In the genomic region with DNA sequence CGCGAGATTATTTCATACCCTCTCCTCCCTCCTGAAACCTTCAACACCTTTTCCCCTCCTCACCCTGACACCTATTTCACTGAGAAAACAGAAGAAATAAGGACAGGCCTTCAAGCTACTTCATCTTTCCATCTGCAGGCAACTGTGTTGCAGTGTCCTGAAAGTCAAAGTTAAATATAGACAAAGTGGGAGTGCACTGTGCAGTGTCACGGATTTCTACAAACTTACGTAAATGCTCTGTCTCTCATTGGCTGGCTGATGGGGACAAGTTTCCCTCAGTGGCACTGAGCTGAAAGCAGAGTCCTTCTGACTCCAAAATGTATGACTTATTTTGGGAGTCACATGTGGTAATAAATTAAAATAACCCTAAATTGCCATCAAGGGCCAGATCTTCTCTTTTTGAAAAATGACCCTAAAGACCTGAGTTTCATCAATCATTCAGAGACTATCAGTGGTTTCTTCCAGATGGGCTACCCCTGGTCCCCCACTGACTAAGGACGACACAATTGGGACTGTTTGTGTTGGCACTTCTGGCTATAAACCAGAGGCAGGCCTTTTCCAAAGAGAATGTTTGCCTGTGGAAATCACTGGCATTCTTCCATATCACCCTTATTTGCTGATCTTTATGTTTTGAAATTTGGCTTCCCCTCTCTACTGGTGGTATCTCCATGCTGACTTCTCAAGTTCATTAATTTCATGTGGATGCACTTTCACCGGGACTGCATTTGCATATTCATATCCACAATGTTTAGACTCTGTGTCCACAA, we compare ENCODE assay signal across 22 cellular contexts. TPM values are rescaled to one million over a fixed set of nuclear protein-coding genes. Genes with fewer than 3 reads are reported as not detected.
DNase-seq lines count a peak whose midpoint lies in the region; ATAC-seq, FAIRE-seq and TF ChIP-seq lines count a peak whose summit lies in the region.
"Had no signal": no experiment of that assay in that cellular context is flagged by ENCODE, and none has a peak within 500 bp of the region (broad histone marks: within the 10 kb centered on the region; RNA-seq: fewer than 3 reads in every experiment).

No MANE protein-coding gene starts in this region.

- ATAC-seq in Right ventricle myocardium inferior (peak; percentile 63), heart right ventricle (peak in 7 of 8 donors; percentile 56 to 90 (median 78))
- ATAC-seq in activated T-helper 17 cell treated with anti-CD3 and anti-CD28 coated beads, Interleukin-2, amount 50 U/mL, for 72 hours (replicated peaks): no peak
- no peak for ATAC-seq in activated T-cell treated with anti-CD3 and anti-CD28 coated beads, Interleukin-2, amount 50 U/mL, for 72 hours (replicated peaks in 1 of 2)

- H3K27me3 Mint-ChIP-seq in activated T-helper 17 cell treated with anti-CD3 and anti-CD28 coated beads, Interleukin-2, amount 50 U/mL, for 72 hours: no peaks in the 10 kb centered on the region
- H3K27me3 Mint-ChIP-seq in nephron progenitor cell (ENCODE audit: low read depth, poor library complexity): peaks cover 7% of the 10 kb centered on the region
- H3K27me3 Mint-ChIP-seq in activated T-cell treated with anti-CD3 and anti-CD28 coated beads, Interleukin-2, amount 50 U/mL, for 72 hours (ENCODE audit: low read depth): no peaks in the 10 kb centered on the region
- H3K27me3 Mint-ChIP-seq: CD4-positive, CD25-positive, alpha-beta regulatory T cell; IgD-negative memory B cell had no signal

- H3K9me3 ChIP-seq in right atrium auricular region: no peaks in the 10 kb centered on the region
- H3K9me3 ChIP-seq in heart right ventricle: no peaks in the 10 kb centered on the region
- no peaks in the 10 kb centered on the region for H3K9me3 ChIP-seq in kidney (ENCODE audit: control insufficient read depth in 1 of 2, low read length in 2 of 2)
- H3K9me3 ChIP-seq: BLaER1 had no signal

- DNase-seq in Right ventricle myocardium inferior (ENCODE audit: missing footprints): no peak
- DNase-seq in right atrium auricular region (ENCODE audit: low spot score): no peak
- no peak for DNase-seq in heart right ventricle
- DNase-seq in nephron progenitor cell: no peak
- no peak for DNase-seq in activated T-cell treated with anti-CD3 and anti-CD28 coated beads, Interleukin-2, amount 50 U/mL, for 72 hours
- no peak for DNase-seq in kidney
- no peak for DNase-seq in HuH-7.5 (ENCODE audit: low spot score)
- DNase-seq: NCI-H1092, NCI-H1436 treated with DMSO at 0.1 percent for 48 hours, NCI-H187 treated with DMSO at 0.1 percent for 48 hours, NCI-H524 treated with DMSO at 0.1 percent for 48 hours, NCI-H82, RPMI8226, SHP77 treated with DMSO at 0.1 percent for 48 hours had no signal

- intact Hi-C loops in Right ventricle myocardium inferior (cut with DNase I): no loop called here
- intact Hi-C loops in heart right ventricle (cut with DNase I): no loop called here
- intact Hi-C loops in kidney (cut with DNase I): no loop called here

- no peaks in the 10 kb centered on the region for H3K36me3 Mint-ChIP-seq in activated T-helper 17 cell treated with anti-CD3 and anti-CD28 coated beads, Interleukin-2, amount 50 U/mL, for 72 hours (ENCODE audit: low read depth)
- no peaks in the 10 kb centered on the region for H3K36me3 Mint-ChIP-seq in nephron progenitor cell (ENCODE audit: low read depth)
- peaks cover 0 to 2% of the 10 kb centered on the region in 2 donors for H3K36me3 Mint-ChIP-seq in activated T-cell treated with anti-CD3 and anti-CD28 coated beads, Interleukin-2, amount 50 U/mL, for 72 hours (ENCODE audit: insufficient read depth in 2 of 2)

- TF ChIP-seq CTCF in right atrium auricular region (IDR thresholded peaks at IDR 0.05) (no peak), heart right ventricle (IDR thresholded peaks at IDR 0.05) (no peak), nephron progenitor cell (IDR thresholded peaks at IDR 0.05) (no peak), kidney (IDR thresholded peaks at IDR 0.05; ENCODE audit: borderline replicate concordance, extremely low read depth, insufficient read depth) (no peak)

- H3K4me3 ChIP-seq in right atrium auricular region (no peak overlapping the region), heart right ventricle (no peak overlapping the region), kidney (ENCODE audit: low read length in 2 of 2) (no peak overlapping the region)
- H3K4me3 ChIP-seq: BLaER1 had no signal

- no peaks in the 10 kb centered on the region for H3K4me1 Mint-ChIP-seq in activated T-helper 17 cell treated with anti-CD3 and anti-CD28 coated beads, Interleukin-2, amount 50 U/mL, for 72 hours
- H3K4me1 Mint-ChIP-seq in nephron progenitor cell: peaks cover 15% of the 10 kb centered on the region
- H3K4me1 Mint-ChIP-seq in activated T-cell treated with anti-CD3 and anti-CD28 coated beads, Interleukin-2, amount 50 U/mL, for 72 hours (ENCODE audit: low read depth): no peaks in the 10 kb centered on the region
- H3K4me1 Mint-ChIP-seq: IgD-negative memory B cell had no signal

- FAIRE-seq in kidney (lab: Jason Lieb, UNC): no peak
- FAIRE-seq: A204.1, D721Med, GM18507, H54 had no signal

- no peaks in the 10 kb centered on the region for H3K9me3 Mint-ChIP-seq in activated T-helper 17 cell treated with anti-CD3 and anti-CD28 coated beads, Interleukin-2, amount 50 U/mL, for 72 hours
- no peaks in the 10 kb centered on the region for H3K9me3 Mint-ChIP-seq in nephron progenitor cell
- H3K9me3 Mint-ChIP-seq in activated T-cell treated with anti-CD3 and anti-CD28 coated beads, Interleukin-2, amount 50 U/mL, for 72 hours: no peaks in the 10 kb centered on the region
- H3K9me3 Mint-ChIP-seq: CD4-positive, CD25-positive, alpha-beta regulatory T cell had no signal

- no peak overlapping the region for H3K9ac ChIP-seq in kidney (ENCODE audit: low read length in 2 of 2)
- H3K9ac ChIP-seq: BLaER1 had no signal

- H3K36me3 ChIP-seq in right atrium auricular region: no peaks in the 10 kb centered on the region
- no peaks in the 10 kb centered on the region for H3K36me3 ChIP-seq in heart right ventricle
- H3K36me3 ChIP-seq in kidney (ENCODE audit: control insufficient read depth in 1 of 2, insufficient read depth in 2 of 2, low read length in 2 of 2): peaks cover 3 to 28% of the 10 kb centered on the region in 2 donors
- H3K36me3 ChIP-seq: BLaER1 had no signal

- H3K27ac Mint-ChIP-seq in activated T-helper 17 cell treated with anti-CD3 and anti-CD28 coated beads, Interleukin-2, amount 50 U/mL, for 72 hours: peak overlapping the region; percentile 36
- peak overlapping the region; percentile 34 for H3K27ac Mint-ChIP-seq in nephron progenitor cell
- no peak overlapping the region for H3K27ac Mint-ChIP-seq in activated T-cell treated with anti-CD3 and anti-CD28 coated beads, Interleukin-2, amount 50 U/mL, for 72 hours

- H3K27ac ChIP-seq in right atrium auricular region: no peak overlapping the region
- no peak overlapping the region for H3K27ac ChIP-seq in heart right ventricle
- no peak overlapping the region for H3K27ac ChIP-seq in kidney (ENCODE audit: low read depth in 2 of 2, low read length in 2 of 2)
- H3K27ac ChIP-seq: BLaER1 had no signal

- WGBS in heart right ventricle, 2 donors: 63 to 70% methylated on average over 6 of the region's 6 CpGs

- no peaks in the 10 kb centered on the region for H3K27me3 ChIP-seq in right atrium auricular region
- H3K27me3 ChIP-seq in heart right ventricle: no peaks in the 10 kb centered on the region
- H3K27me3 ChIP-seq: BLaER1 had no signal

- H3K4me3 Mint-ChIP-seq in activated T-helper 17 cell treated with anti-CD3 and anti-CD28 coated beads, Interleukin-2, amount 50 U/mL, for 72 hours: no peak overlapping the region
- H3K4me3 Mint-ChIP-seq in nephron progenitor cell: no peak overlapping the region
- H3K4me3 Mint-ChIP-seq in activated T-cell treated with anti-CD3 and anti-CD28 coated beads, Interleukin-2, amount 50 U/mL, for 72 hours: no peak overlapping the region
- H3K4me3 Mint-ChIP-seq: IgD-negative memory B cell had no signal

- H3K4me1 ChIP-seq in right atrium auricular region (no peaks in the 10 kb centered on the region), heart right ventricle (peaks cover 0 to 5% (median 0%) of the 10 kb centered on the region in 9 donors), kidney (ENCODE audit: control insufficient read depth in 1 of 2, insufficient read depth in 1 of 2, low read depth in 1 of 2, low read length in 2 of 2) (no peaks in the 10 kb centered on the region)
- H3K4me1 ChIP-seq: BLaER1 had no signal

RNA-seq across cellular contexts. Expression of a gene that starts 21.6 kb away (rescaled TPM):
- total RNA-seq in Right ventricle myocardium inferior (not detected), right atrium auricular region (under 1 TPM in 1 of 2 donors, not detected in 1; 0.35 TPM), heart right ventricle (under 1 TPM in 5 of 10 donors, not detected in 5; 0.09 to 0.42 (median 0.24) TPM), kidney (11.2 TPM)
- 1 to 10 TPM; 1.2 to 4.4 TPM for total RNA-seq in activated T-helper 17 cell treated with anti-CD3 and anti-CD28 coated beads, Interleukin-2, amount 50 U/mL, for 72 hours
- polyA plus RNA-seq in heart right ventricle (1 to 10 TPM in 1 of 2 donors, under 1 TPM in 1; 0.16 to 1.7 TPM), kidney (ENCODE audit: insufficient read depth, low read depth, low replicate concordance) (56.7 TPM)
- total RNA-seq in activated T-cell treated with anti-CD3 and anti-CD28 coated beads, Interleukin-2, amount 50 U/mL, for 72 hours: 1 to 10 TPM; 1.8 to 5.6 TPM
- polyA plus RNA-seq: IgD-negative memory B cell had no signal

Comparison
In these comparisons a context has a peak if more than half of its experiments do, and no peak if none do; other contexts are left out.
1. ATAC-seq: peak in Right ventricle myocardium inferior (single experiment) and heart right ventricle (7 of 8); none in activated T-helper 17 cell treated with anti-CD3 and anti-CD28 coated beads, Interleukin-2, amount 50 U/mL, for 72 hours (single experiment) and activated T-cell treated with anti-CD3 and anti-CD28 coated beads, Interleukin-2, amount 50 U/mL, for 72 hours (0 of 2).